ENCODE assay signal across 12 cellular contexts in genomic region chr16:69522732-69523404, GRCh38. TPM values are rescaled to one million over a fixed set of nuclear protein-coding genes. Genes with fewer than 3 reads are reported as not detected.
DNase-seq lines count a peak whose midpoint lies in the region; ATAC-seq and TF ChIP-seq lines count a peak whose summit lies in the region.
"Had no signal": no experiment of that assay in that cellular context is flagged by ENCODE, and none has a peak within 500 bp of the region (broad histone marks: within the 10 kb centered on the region; RNA-seq: fewer than 3 reads in every experiment).

No MANE protein-coding gene starts in this region.

- DNase-seq in DND-41, result peak; percentile 30
- peak; percentile 30 to 67 for DNase-seq in HAP-1 (ENCODE audit: low spot score in 2 of 2)
- DNase-seq in RKO (ENCODE audit: low spot score), result peak; percentile 40
- DNase-seq in islet precursor cell, result peak; percentile 1
- no peak for DNase-seq in foreskin keratinocyte
- DNase-seq: activated effector memory CD4-positive, alpha-beta T cell treated with Interleukin-2 at 50 U/mL for 16 hours; foreskin fibroblast; NCI-H1417 treated with DMSO at 0.1 percent for 48 hours; upper lobe of left lung had no signal

- H3K9me3 ChIP-seq in DND-41 (ENCODE audit: insufficient read depth, low read length, severe bottlenecking), result no peaks in the 10 kb centered on the region
- no peaks in the 10 kb centered on the region for H3K9me3 ChIP-seq in HAP-1
- no peaks in the 10 kb centered on the region for H3K9me3 ChIP-seq in gastroesophageal sphincter
- H3K9me3 ChIP-seq: upper lobe of left lung had no signal

- no peaks in the 10 kb centered on the region for H3K4me1 ChIP-seq in DND-41 (ENCODE audit: insufficient read depth, low read length)
- peaks cover 3% of the 10 kb centered on the region; the same call in 1 of the 2 replicates for H3K4me1 ChIP-seq in HAP-1
- no peaks in the 10 kb centered on the region for H3K4me1 ChIP-seq in foreskin keratinocyte
- no peaks in the 10 kb centered on the region for H3K4me1 ChIP-seq in gastroesophageal sphincter
- H3K4me1 ChIP-seq: upper lobe of left lung had no signal

- TF ChIP-seq POLR2A in gastroesophageal sphincter (IDR thresholded peaks at IDR 0.05), result no peak

- H3K4me2 ChIP-seq in DND-41 (ENCODE audit: insufficient read depth, low read length), result no peak overlapping the region

- no peak overlapping the region for H3K4me3 ChIP-seq in DND-41 (ENCODE audit: low read depth in 1 of 2, low read length in 2 of 2)
- H3K4me3 ChIP-seq in HAP-1, result no peak overlapping the region
- H3K4me3 ChIP-seq in gastroesophageal sphincter, result no peak overlapping the region
- H3K4me3 ChIP-seq: upper lobe of left lung had no signal

- no peaks in the 10 kb centered on the region for H4K20me1 ChIP-seq in DND-41 (ENCODE audit: insufficient read depth, low read length)

- TF ChIP-seq EP300 in gastroesophageal sphincter (IDR thresholded peaks at IDR 0.05), result no peak

- no peak overlapping the region for H3K27ac ChIP-seq in DND-41 (ENCODE audit: low read length)
- H3K27ac ChIP-seq in foreskin keratinocyte, result no peak overlapping the region
- H3K27ac ChIP-seq in gastroesophageal sphincter, result no peak overlapping the region
- H3K27ac ChIP-seq: upper lobe of left lung, VCaP had no signal

- H3K27me3 ChIP-seq in DND-41 (ENCODE audit: insufficient read depth, low read length, poor library complexity) (no peaks in the 10 kb centered on the region), HAP-1 (ENCODE audit: low read depth) (no peaks in the 10 kb centered on the region), foreskin keratinocyte (no peaks in the 10 kb centered on the region), gastroesophageal sphincter (no peaks in the 10 kb centered on the region)
- H3K27me3 ChIP-seq: upper lobe of left lung had no signal

- ATAC-seq in DND-41 (ENCODE audit: insufficient read depth, low read depth) (peak; percentile 61), HG02571 (IDR thresholded peaks at IDR 0.05; ENCODE audit: unreplicated experiment) (no peak), foreskin keratinocyte (no peak), gastroesophageal sphincter (no peak)

- WGBS in gastroesophageal sphincter (ENCODE audit: low coverage in 1 of 2), 2 donors, result 92 to 95% methylated on average over 6 of the region's 7 CpGs

- H2AFZ ChIP-seq in DND-41 (ENCODE audit: low read depth, low read length), result peak overlapping the region; percentile 34; the same call in 1 of the 2 replicates

- in situ Hi-C loops in HAP-1 (cut with MboI; ENCODE audit: low sequenced_read_pairs), result no loop called here

- no peaks in the 10 kb centered on the region for H3K79me2 ChIP-seq in DND-41 (ENCODE audit: insufficient read depth, low read length)

- TF ChIP-seq CTCF in DND-41 (IDR thresholded peaks at IDR 0.05; ENCODE audit: borderline replicate concordance, extremely low read depth, low read length, poor library complexity, severe bottlenecking), result no peak
- TF ChIP-seq CTCF in foreskin keratinocyte (conservative IDR thresholded peaks at IDR 0.05), result no peak
- no peak for TF ChIP-seq CTCF in gastroesophageal sphincter (IDR thresholded peaks at IDR 0.05)

- no peak overlapping the region for H3K9ac ChIP-seq in DND-41 (ENCODE audit: low read depth, low read length)

- H3K36me3 ChIP-seq in DND-41 (ENCODE audit: insufficient read depth, low read length) (no peaks in the 10 kb centered on the region), HAP-1 (replicated peaks) (no peaks in the 10 kb centered on the region), gastroesophageal sphincter (no peaks in the 10 kb centered on the region)
- H3K36me3 ChIP-seq: upper lobe of left lung had no signal

RNA-seq across cellular contexts. Expression of gene NFAT5, which starts 42.9 kb away (rescaled TPM):
- total RNA-seq in foreskin keratinocyte (25.4 and 25.5 TPM in 2 replicates), gastroesophageal sphincter (10 to 100 TPM; 43.8 to 79.1 (median 59.5) TPM)
- 1.2 and 1.3 TPM in 2 replicates for polyA plus RNA-seq in foreskin keratinocyte

Comparison
In these comparisons a context has a peak if more than half of its experiments do, and no peak if none do; other contexts are left out.
1. DNase-seq: peak in DND-41 (single experiment), HAP-1 (2 of 2), RKO (single experiment) and islet precursor cell (single experiment); none in foreskin keratinocyte (0 of 2).